In genomic region chr14:74478996-74479635, GRCh38 we compare ENCODE assay signal across 9 cellular contexts. TPM values are rescaled to one million over a fixed set of nuclear protein-coding genes. Genes with fewer than 3 reads are reported as not detected.
A peak's percentile ranks its signal among the peaks of the same experiment; 100 is the strongest.
DNase-seq lines count a peak whose midpoint lies in the region; ATAC-seq, FAIRE-seq and TF ChIP-seq lines count a peak whose summit lies in the region.
"Had no signal": no experiment of that assay in that cellular context is flagged by ENCODE, and none has a peak within 500 bp of the region (broad histone marks: within the 10 kb centered on the region; RNA-seq: fewer than 3 reads in every experiment).

No MANE protein-coding gene starts in this region.

- no peak overlapping the region for H3K4me3 ChIP-seq in breast epithelium

- TF ChIP-seq POLR2A in breast epithelium (IDR thresholded peaks at IDR 0.05), result no peak

- DNase-seq in D721Med (ENCODE audit: insufficient read length, low spot score) (no peak), NCI-H146 treated with DMSO at 0.1 percent for 48 hours (lab: John Stamatoyannopoulos, UW; ENCODE audit: unreplicated experiment) (peak; percentile 6), breast epithelium (ENCODE audit: low spot score in 2 of 2) (no peak), myocyte (ENCODE audit: low read depth) (peak; percentile 23), cerebellar nuclear complex (lab: John Stamatoyannopoulos, UW) (no peak)
- DNase-seq: activated naive CD8-positive, alpha-beta T cell treated with anti-CD3 and anti-CD28 coated beads, Interleukin-2, amount 10 ng/mL, durations not matched to agents 7 days and 5 days had no signal

- H3K9me3 ChIP-seq in breast epithelium, result no peaks in the 10 kb centered on the region

- intact Hi-C loops in breast epithelium (cut with DNase I; ENCODE audit: low total_unique reads), result no loop called here

- TF ChIP-seq CTCF in D721Med (IDR thresholded peaks at IDR 0.05; ENCODE audit: insufficient read depth, missing control alignments) (peak; percentile 92), breast epithelium (IDR thresholded peaks at IDR 0.05) (peak; percentile 21 to 58 (median 58))

- no peaks in the 10 kb centered on the region for H3K27me3 ChIP-seq in breast epithelium

- peaks cover 17% of the 10 kb centered on the region for H3K36me3 ChIP-seq in breast epithelium

- ATAC-seq in HG03045 (IDR thresholded peaks at IDR 0.05; ENCODE audit: unreplicated experiment), result no peak
- ATAC-seq in HG03354 (IDR thresholded peaks at IDR 0.05; ENCODE audit: poor library complexity, severe bottlenecking, unreplicated experiment), result no peak
- ATAC-seq in HG03025 (IDR thresholded peaks at IDR 0.05; ENCODE audit: low FRiP score, unreplicated experiment), result no peak

- H3K4me1 ChIP-seq in breast epithelium, result no peaks in the 10 kb centered on the region

- no peak overlapping the region for H3K27ac ChIP-seq in breast epithelium

- peak; percentile 84 for FAIRE-seq in D721Med (lab: Jason Lieb, UNC)

RNA-seq across cellular contexts. Expression of gene NPC2, which starts 14.0 kb away (rescaled TPM):
- total RNA-seq in breast epithelium (100 to 1,000 TPM; 277 to 663 (median 594) TPM), myocyte (658 and 898 TPM in 2 replicates)
- 421 TPM for polyA plus RNA-seq in myocyte (2012)

RNA-seq across cellular contexts. Expression of gene ISCA2, which starts 14.4 kb away (rescaled TPM):
- 10 to 100 TPM; 17.3 to 31.8 (median 21.3) TPM for total RNA-seq in breast epithelium
- total RNA-seq in myocyte, result 14.6 and 27.0 TPM in 2 replicates
- 19.1 TPM for polyA plus RNA-seq in myocyte (2012)

RNA-seq across cellular contexts. Expression of gene SYNDIG1L, which starts 53.1 kb away (rescaled TPM):
- 1 to 10 TPM in 1 of 3 donors, under 1 TPM in 2; 0.33 to 1.0 (median 0.64) TPM for total RNA-seq in breast epithelium
- 0.24 TPM in 1 of 2 replicates, not detected in the other for total RNA-seq in myocyte
- not detected for polyA plus RNA-seq in myocyte (2012)
- total RNA-seq: activated naive CD8-positive, alpha-beta T cell treated with anti-CD3 and anti-CD28 coated beads, Interleukin-2, amount 10 ng/mL, durations not matched to agents 7 days and 5 days had no signal

Comparison
In these comparisons a context has a peak if more than half of its experiments do, and no peak if none do; other contexts are left out.
1. DNase-seq: peak in NCI-H146 treated with DMSO at 0.1 percent for 48 hours (single experiment) and myocyte (single experiment); none in D721Med (single experiment), breast epithelium (0 of 2) and cerebellar nuclear complex (0 of 2).